11 cellular contexts compared by ENCODE assay signal in the genomic region with DNA sequence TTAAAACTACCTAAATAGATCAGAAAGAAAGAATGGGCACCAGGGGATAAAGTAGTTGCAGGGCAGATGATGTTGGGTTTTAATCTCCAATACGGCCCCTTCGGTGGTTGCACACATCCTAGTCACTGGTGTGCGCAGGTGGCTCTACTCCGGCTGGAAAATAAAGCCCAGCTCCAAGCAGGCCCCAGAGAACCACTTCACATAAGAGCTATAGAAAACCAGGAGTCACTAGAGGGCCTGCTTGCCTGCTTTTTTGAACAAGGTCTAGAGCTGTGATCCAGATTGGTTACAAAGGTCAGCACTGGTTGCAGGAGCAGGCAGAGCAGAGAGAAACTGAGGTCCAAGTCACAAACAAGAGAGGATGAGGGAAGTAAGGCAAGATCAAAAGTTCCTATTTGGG. TPM values are rescaled to one million over a fixed set of nuclear protein-coding genes. Genes with fewer than 3 reads are reported as not detected.
DNase-seq lines count a peak whose midpoint lies in the region; ATAC-seq, FAIRE-seq and TF ChIP-seq lines count a peak whose summit lies in the region.
"Had no signal": no experiment of that assay in that cellular context is flagged by ENCODE, and none has a peak within 500 bp of the region (broad histone marks: within the 10 kb centered on the region; RNA-seq: fewer than 3 reads in every experiment).

No MANE protein-coding gene starts in this region.

- H3K36me3 ChIP-seq in WERI-Rb-1 = no peaks in the 10 kb centered on the region
- H3K36me3 ChIP-seq in prostate gland = no peaks in the 10 kb centered on the region
- H3K36me3 ChIP-seq in adrenal gland (replicated peaks in 1 of 2) = no peaks in the 10 kb centered on the region

- H3K27ac ChIP-seq in WERI-Rb-1 (no peak overlapping the region), prostate gland (peak overlapping the region; percentile 75 to 80), adrenal gland (no peak overlapping the region)
- H3K27ac ChIP-seq: skin epidermis had no signal

- intact Hi-C loops in prostate gland (cut with DNase I) (no loop called here), adrenal gland (cut with DNase I) (no loop called here)

- peak; percentile 32 for TF ChIP-seq CTCF in WERI-Rb-1 (IDR thresholded peaks at IDR 0.05; ENCODE audit: low read depth, low read length)
- TF ChIP-seq CTCF in prostate gland (IDR thresholded peaks at IDR 0.05) = no peak
- no peak for TF ChIP-seq CTCF in GM13976 (IDR thresholded peaks at IDR 0.05; ENCODE audit: borderline replicate concordance, control extremely low read depth, extremely low read depth, insufficient read depth, missing control alignments)
- no peak for TF ChIP-seq CTCF in adrenal gland (IDR thresholded peaks at IDR 0.05)

- H3K4me3 ChIP-seq in WERI-Rb-1 (ENCODE audit: low read depth, low read length) (no peak overlapping the region), prostate gland (no peak overlapping the region), adrenal gland (no peak overlapping the region)
- H3K4me3 ChIP-seq: skin epidermis had no signal

- no peak for DNase-seq in GM12892 (ENCODE audit: insufficient read length)
- DNase-seq in NCI-H2029 (lab: John Stamatoyannopoulos, UW) = peak; percentile 89
- DNase-seq in WERI-Rb-1 = peak; percentile 21
- DNase-seq in prostate gland (ENCODE audit: low spot score) = no peak
- DNase-seq in GM13976 (ENCODE audit: low spot score) = no peak
- no peak for DNase-seq in adrenal gland
- DNase-seq: activated CD4-positive, alpha-beta memory T cell treated with anti-CD3 and anti-CD28 coated beads, Interleukin-2, amount 10 ng/mL, durations not matched to agents 7 days and 5 days; CD8-positive, alpha-beta memory T cell; NCI-H510A had no signal

- no peak for ATAC-seq in GM18502 (IDR thresholded peaks at IDR 0.05; ENCODE audit: poor library complexity, unreplicated experiment)

- peak; percentile 64 for FAIRE-seq in GM12892 (lab: Jason Lieb, UNC)

- WGBS in prostate gland = 88% methylated on average over 4 of the region's 4 CpGs
- WGBS in adrenal gland, 4 donors = 83 to 97% (median 91%) methylated on average over 4 of the region's 4 CpGs

- in situ Hi-C loops in GM13976 (cut with MboI; ENCODE audit: low sequenced_read_pairs, unreplicated experiment) = no loop called here

- H3K9me3 ChIP-seq in WERI-Rb-1 (ENCODE audit: severe bottlenecking) (no peaks in the 10 kb centered on the region), prostate gland (no peaks in the 10 kb centered on the region), adrenal gland (replicated peaks in 1 of 3) (no peaks in the 10 kb centered on the region)

- peaks cover 4% of the 10 kb centered on the region for H3K4me1 ChIP-seq in prostate gland (replicated peaks)
- no peaks in the 10 kb centered on the region for H3K4me1 ChIP-seq in adrenal gland (replicated peaks in 1 of 2)

- H3K27me3 ChIP-seq in WERI-Rb-1 (ENCODE audit: insufficient read depth, low read depth, severe bottlenecking) (peaks cover 4% of the 10 kb centered on the region), prostate gland (replicated peaks; ENCODE audit: insufficient read depth) (no peaks in the 10 kb centered on the region), adrenal gland (no peaks in the 10 kb centered on the region)

- no peak for TF ChIP-seq POLR2A in GM12892 (IDR thresholded peaks at IDR 0.05; ENCODE audit: low read depth, low read length)
- no peak for TF ChIP-seq POLR2A in prostate gland (IDR thresholded peaks at IDR 0.05)
- TF ChIP-seq POLR2A in adrenal gland (IDR thresholded peaks at IDR 0.05) = no peak

RNA-seq across cellular contexts. Expression of a gene that starts 41.5 kb away (rescaled TPM):
- not detected for polyA plus RNA-seq in GM12892 (2012; ENCODE audit: missing spikeins)
- 1 to 10 TPM in 1 of 2 donors, under 1 TPM in 1; 0.68 to 1.1 TPM for total RNA-seq in prostate gland
- total RNA-seq in adrenal gland = under 1 TPM in 2 of 8 donors, not detected in 6; 0.46 to 0.67 TPM
- polyA plus RNA-seq in adrenal gland = 1 to 10 TPM in 2 of 3 donors, under 1 TPM in 1; 0.27 to 2.0 (median 1.5) TPM
- total RNA-seq: activated CD4-positive, alpha-beta memory T cell treated with anti-CD3 and anti-CD28 coated beads, Interleukin-2, amount 10 ng/mL, durations not matched to agents 7 days and 5 days; CD8-positive, alpha-beta memory T cell had no signal
- polyA plus RNA-seq: CD8-positive, alpha-beta memory T cell had no signal

Comparison
In these comparisons a context has a peak if more than half of its experiments do, and no peak if none do; other contexts are left out.
1. DNase-seq: peak in NCI-H2029 (single experiment) and WERI-Rb-1 (single experiment); none in GM12892 (single experiment), prostate gland (single experiment), GM13976 (single experiment) and adrenal gland (0 of 7).
2. H3K27ac ChIP-seq: peak in prostate gland (2 of 2); none in WERI-Rb-1 (single experiment) and adrenal gland (0 of 5).